8 cellular contexts compared by ENCODE assay signal in the genomic region with DNA sequence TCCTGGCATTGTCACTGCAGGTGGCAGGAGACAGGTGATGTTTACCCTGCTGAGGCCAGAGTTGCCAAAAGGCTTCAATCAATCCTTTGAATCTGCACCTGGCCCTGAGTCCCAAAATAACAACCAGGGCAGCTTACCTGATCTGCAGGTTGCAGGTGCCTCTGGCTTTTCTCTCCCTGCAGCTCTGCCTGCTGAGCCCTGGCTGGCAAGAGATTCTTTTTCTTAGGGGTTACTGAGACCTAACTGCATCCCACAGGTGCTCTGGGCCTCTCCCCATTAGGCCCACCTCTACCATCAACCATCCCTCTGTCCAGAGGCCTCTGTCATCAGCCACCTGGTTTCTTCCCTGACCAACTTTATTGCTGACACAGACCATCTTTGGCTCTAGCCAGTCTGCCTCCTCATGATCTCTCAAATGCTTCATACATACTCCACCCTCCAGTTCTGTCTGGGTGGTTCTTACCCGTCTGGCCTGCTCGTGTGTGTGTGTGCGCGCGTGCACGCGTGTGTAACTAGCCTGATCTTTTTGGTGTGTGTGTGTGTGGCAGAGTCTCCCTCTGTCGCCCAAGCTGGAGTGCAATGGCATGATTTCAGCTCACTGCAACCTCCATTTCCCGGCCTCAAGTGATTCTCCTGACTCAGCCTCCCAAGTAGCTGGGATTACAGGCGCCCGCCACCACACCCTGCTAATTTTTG.
A peak's percentile ranks its signal among the peaks of the same experiment; 100 is the strongest.
DNase-seq lines count a peak whose midpoint lies in the region; ATAC-seq and TF ChIP-seq lines count a peak whose summit lies in the region.

No MANE protein-coding gene starts in this region.

- no peaks in the 10 kb centered on the region for H3K9me3 ChIP-seq in parathyroid adenoma (ENCODE audit: control insufficient read depth, low read length)

- peak overlapping the region; percentile 39 for H3K27ac Mint-ChIP-seq in activated naive CD8-positive, alpha-beta T cell treated with anti-CD3 and anti-CD28 coated beads, Interleukin-2, amount 50 U/mL, for 24 hours

- DNase-seq in DMS79 (lab: John Stamatoyannopoulos, UW) = peak; percentile 97
- DNase-seq in NCI-H2081 treated with DMSO at 0.1 percent for 48 hours (lab: John Stamatoyannopoulos, UW) = peak; percentile 91
- no peak for DNase-seq in activated naive CD8-positive, alpha-beta T cell treated with anti-CD3 and anti-CD28 coated beads, Interleukin-2, amount 50 U/mL, for 24 hours
- no peak for DNase-seq in COLO829 (ENCODE audit: low spot score)
- DNase-seq in NCI-H1694 treated with DMSO at 0.1 percent for 48 hours (lab: John Stamatoyannopoulos, UW) = no peak

- no peaks in the 10 kb centered on the region for H3K27me3 ChIP-seq in parathyroid adenoma (ENCODE audit: control insufficient read depth, insufficient read depth, low read length)

- no peak overlapping the region for H3K4me2 ChIP-seq in parathyroid adenoma (ENCODE audit: low read length)

- no peaks in the 10 kb centered on the region for H3K27me3 Mint-ChIP-seq in activated naive CD8-positive, alpha-beta T cell treated with anti-CD3 and anti-CD28 coated beads, Interleukin-2, amount 50 U/mL, for 24 hours

- no peak overlapping the region for H3K4me3 ChIP-seq in parathyroid adenoma (ENCODE audit: low read depth, low read length)

- H3K36me3 Mint-ChIP-seq in activated naive CD8-positive, alpha-beta T cell treated with anti-CD3 and anti-CD28 coated beads, Interleukin-2, amount 50 U/mL, for 24 hours (ENCODE audit: low read depth) = peaks cover 88% of the 10 kb centered on the region

- no peaks in the 10 kb centered on the region for H3K36me3 ChIP-seq in parathyroid adenoma (ENCODE audit: control insufficient read depth, insufficient read depth, low read length)

- peak overlapping the region; percentile 45 for H3K4me3 Mint-ChIP-seq in activated naive CD8-positive, alpha-beta T cell treated with anti-CD3 and anti-CD28 coated beads, Interleukin-2, amount 50 U/mL, for 24 hours

- peaks cover 34% of the 10 kb centered on the region for H3K4me1 ChIP-seq in parathyroid adenoma

- no peak overlapping the region for H3K9ac ChIP-seq in parathyroid adenoma

- no peaks in the 10 kb centered on the region for H3K9me3 Mint-ChIP-seq in activated naive CD8-positive, alpha-beta T cell treated with anti-CD3 and anti-CD28 coated beads, Interleukin-2, amount 50 U/mL, for 24 hours

- H3K79me2 ChIP-seq in parathyroid adenoma = peaks cover 29% of the 10 kb centered on the region

- peaks cover 88% of the 10 kb centered on the region for H3K4me1 Mint-ChIP-seq in activated naive CD8-positive, alpha-beta T cell treated with anti-CD3 and anti-CD28 coated beads, Interleukin-2, amount 50 U/mL, for 24 hours

- no peak for TF ChIP-seq CTCF in parathyroid adenoma (IDR thresholded peaks at IDR 0.05)

- H2AFZ ChIP-seq in parathyroid adenoma = peak overlapping the region; percentile 21

- ATAC-seq in activated naive CD8-positive, alpha-beta T cell treated with anti-CD3 and anti-CD28 coated beads, Interleukin-2, amount 50 U/mL, for 24 hours = no peak
- no peak for ATAC-seq in GM19397 (IDR thresholded peaks at IDR 0.05; ENCODE audit: unreplicated experiment)
- ATAC-seq in GM18873 (IDR thresholded peaks at IDR 0.05; ENCODE audit: low FRiP score, unreplicated experiment) = no peak

- H3K27ac ChIP-seq in parathyroid adenoma = peak overlapping the region; percentile 72

Comparison
In these comparisons a context has a peak if more than half of its experiments do, and no peak if none do; other contexts are left out.
1. DNase-seq: peak in DMS79 (single experiment) and NCI-H2081 treated with DMSO at 0.1 percent for 48 hours (single experiment); none in activated naive CD8-positive, alpha-beta T cell treated with anti-CD3 and anti-CD28 coated beads, Interleukin-2, amount 50 U/mL, for 24 hours (single experiment), COLO829 (single experiment) and NCI-H1694 treated with DMSO at 0.1 percent for 48 hours (single experiment).